8 cellular contexts compared by ENCODE assay signal in the genomic region with DNA sequence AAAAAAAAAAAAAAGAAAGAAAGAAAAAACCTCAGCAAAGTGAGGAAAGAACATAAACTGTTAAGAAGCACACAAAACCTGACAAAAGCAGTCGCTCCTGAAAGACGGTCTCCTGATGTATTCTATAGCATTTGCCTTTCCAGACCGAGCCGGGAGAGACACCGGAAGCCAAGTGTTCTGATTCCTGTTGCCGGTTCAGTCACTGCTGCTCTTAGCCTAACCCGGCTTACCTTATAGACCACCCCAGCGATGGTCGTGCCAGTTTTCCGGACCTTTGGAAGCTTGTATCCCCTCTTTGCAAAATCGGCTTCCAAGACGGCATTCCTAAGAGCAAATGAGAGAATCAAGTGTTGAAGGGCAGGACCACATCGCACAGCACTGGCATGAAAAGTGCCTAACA. TPM values are rescaled to one million over a fixed set of nuclear protein-coding genes. Genes with fewer than 3 reads are reported as not detected.
A peak's percentile ranks its signal among the peaks of the same experiment; 100 is the strongest.
DNase-seq lines count a peak whose midpoint lies in the region; ATAC-seq, FAIRE-seq and TF ChIP-seq lines count a peak whose summit lies in the region.

No MANE protein-coding gene starts in this region.

- H3K27me3 ChIP-seq in pancreas, result no peaks in the 10 kb centered on the region

- no peaks in the 10 kb centered on the region for H3K27me3 Mint-ChIP-seq in Calu3 (ENCODE audit: unreplicated experiment)

- H3K9me2 ChIP-seq in OCI-LY7 (ENCODE audit: insufficient read depth, low read length), result no peaks in the 10 kb centered on the region

- peak overlapping the region; percentile 17 for H3K27ac ChIP-seq in OCI-LY7 (ENCODE audit: low read depth, low read length, poor library complexity, severe bottlenecking)
- peak overlapping the region; percentile 98 for H3K27ac ChIP-seq in epithelial cell of prostate
- no peak overlapping the region for H3K27ac ChIP-seq in pancreas

- H3K36me3 Mint-ChIP-seq in Calu3 (ENCODE audit: insufficient read depth, unreplicated experiment), result peaks cover 49% of the 10 kb centered on the region

- 7 to 8% methylated on average over 13 of the region's 13 CpGs for WGBS in pancreas, 2 donors

- H3K36me3 ChIP-seq in OCI-LY7 (ENCODE audit: insufficient read depth, low read length), result peaks cover 44% of the 10 kb centered on the region
- H3K36me3 ChIP-seq in pancreas, result peaks cover 0 to 37% (median 9%) of the 10 kb centered on the region in 3 donors

- H3K4me3 ChIP-seq in OCI-LY7 (ENCODE audit: low read depth, low read length, poor library complexity, severe bottlenecking), result peak overlapping the region; percentile 92
- peak overlapping the region; percentile 80 to 92 (median 82) for H3K4me3 ChIP-seq in pancreas

- H4K20me1 ChIP-seq in OCI-LY7 (ENCODE audit: insufficient read depth, low read length), result no peaks in the 10 kb centered on the region

- H3K9me3 ChIP-seq in OCI-LY7 (ENCODE audit: low read length), result peaks cover 6% of the 10 kb centered on the region; the same call in 1 of the 2 replicates
- no peaks in the 10 kb centered on the region for H3K9me3 ChIP-seq in pancreas

- peak overlapping the region; percentile 91 for H3K4me3 Mint-ChIP-seq in Calu3 (ENCODE audit: low read depth, unreplicated experiment)

- TF ChIP-seq CTCF in Calu3 (IDR thresholded peaks at IDR 0.05; ENCODE audit: unreplicated experiment) (no peak), OCI-LY7 (conservative IDR thresholded peaks at IDR 0.05; ENCODE audit: low read length) (no peak), pancreas (IDR thresholded peaks at IDR 0.05) (no peak)

- no peak for FAIRE-seq in pancreas (lab: Jason Lieb, UNC)

- H3K4me1 ChIP-seq in OCI-LY7 (ENCODE audit: insufficient read depth, low read length, poor library complexity, severe bottlenecking) (peaks cover 19% of the 10 kb centered on the region), pancreas (peaks cover 0 to 9% (median 7%) of the 10 kb centered on the region in 3 donors)

- no peaks in the 10 kb centered on the region for H3K9me3 Mint-ChIP-seq in Calu3 (ENCODE audit: low read depth, unreplicated experiment)

- peak overlapping the region; percentile 85 for H3K4me2 ChIP-seq in OCI-LY7 (ENCODE audit: low read length)

- CTCF ChIA-PET in Calu3 (lab: Charles Lee), result no interaction called here
- CTCF ChIA-PET in OCI-LY7 (lab: Charles Lee; ENCODE audit: unreplicated experiment), result no interaction called here

- peak overlapping the region; percentile 94 for H3K27ac Mint-ChIP-seq in Calu3 (ENCODE audit: unreplicated experiment)

- POLR2A ChIA-PET in OCI-LY7 (lab: Charles Lee), result interaction anchor here (0.6 to 0.9 kb wide), 3 partner anchors 11 to 574 kb away, joined by 3 to 4 read pairs (median 3); no protein-coding TSS in a partner anchor

- no peak for ATAC-seq in pancreas
- no peak for ATAC-seq in GM21528 (IDR thresholded peaks at IDR 0.05; ENCODE audit: low FRiP score, unreplicated experiment)

- H2AFZ ChIP-seq in OCI-LY7 (ENCODE audit: low read length), result peak overlapping the region; percentile 98; the same call in 1 of the 2 replicates

- H3K79me2 ChIP-seq in OCI-LY7 (ENCODE audit: insufficient read depth, low read depth, low read length), result peaks cover 21% of the 10 kb centered on the region

- BruUV-seq in Calu3 (replicated peaks; lab: Mats Ljungman, UMichigan) (TSS peak; percentile 54), OCI-LY7 (replicated peaks; lab: Mats Ljungman, UMichigan) (TSS peak; percentile 70)

- DNase-seq in Calu3 (no peak), OCI-LY7 (ENCODE audit: low spot score) (no peak), epithelial cell of prostate (ENCODE audit: low read depth, low spot score) (no peak), pancreas (no peak), posterior vena cava (ENCODE audit: low spot score) (no peak), COLO668 (lab: John Stamatoyannopoulos, UW; ENCODE audit: unreplicated experiment) (no peak), hepatic stellate cell (ENCODE audit: low spot score) (no peak)

- H3K4me1 Mint-ChIP-seq in Calu3 (ENCODE audit: low read depth, unreplicated experiment), result peaks cover 10% of the 10 kb centered on the region

- intact Hi-C loops in Calu3 (cut with micrococcal nuclease; ENCODE audit: unreplicated experiment) (loop anchor here (5.0 to 10.0 kb wide), 2 partner anchors 68 to 300 kb away; no protein-coding TSS in a partner anchor), OCI-LY7 (cut with micrococcal nuclease; ENCODE audit: unreplicated experiment) (no loop called here), pancreas (cut with DNase I) (no loop called here), posterior vena cava (cut with DNase I) (no loop called here)

RNA-seq across cellular contexts. Expression of gene PSMB7, which starts 0.6 kb away (rescaled TPM):
- 137 and 148 TPM in 2 replicates for total RNA-seq in Calu3 (2022)
- 186 and 204 TPM in 2 replicates for total RNA-seq in OCI-LY7 (2014; rRNA removed; shearing (Covaris generic))
- total RNA-seq in OCI-LY7 (2022), result 159 and 164 TPM in 2 replicates
- 10 to 100 TPM; 39.0 to 73.6 (median 61.3) TPM for total RNA-seq in pancreas
- 10 to 100 TPM; 86.8 to 99.9 TPM for polyA plus RNA-seq in pancreas
- total RNA-seq in posterior vena cava, result 10 to 100 TPM; 79.1 to 89.1 TPM

RNA-seq across cellular contexts. Expression of gene ADGRD2, which starts 35.6 kb away (rescaled TPM):
- total RNA-seq in Calu3 (2022), result not detected in 2 replicates
- total RNA-seq in OCI-LY7 (2014; rRNA removed; shearing (Covaris generic)), result not detected in 2 replicates
- not detected in 2 replicates for total RNA-seq in OCI-LY7 (2022)
- not detected for total RNA-seq in pancreas
- under 1 TPM in 1 of 2 donors, not detected in 1; 0.23 TPM for polyA plus RNA-seq in pancreas
- total RNA-seq in posterior vena cava, result not detected

Comparison
In these comparisons a context has a peak if more than half of its experiments do, and no peak if none do; other contexts are left out.
1. H3K27ac ChIP-seq: peak in OCI-LY7 (single experiment) and epithelial cell of prostate (single experiment); none in pancreas (0 of 4).